In genomic region chr2:11248-11941, GRCh38 we compare ENCODE assay signal across 8 cellular contexts. TPM values are rescaled to one million over a fixed set of nuclear protein-coding genes. Genes with fewer than 3 reads are reported as not detected.
DNase-seq lines count a peak whose midpoint lies in the region; ATAC-seq, FAIRE-seq and TF ChIP-seq lines count a peak whose summit lies in the region.

No MANE protein-coding gene starts in this region.

- no peak for TF ChIP-seq EP300 in upper lobe of left lung (IDR thresholded peaks at IDR 0.05)

- no peak overlapping the region for H3K27ac ChIP-seq in CD4-positive, CD25-positive, alpha-beta regulatory T cell (ENCODE audit: insufficient read depth, low read length, poor library complexity, severe bottlenecking)
- H3K27ac ChIP-seq in endothelial cell of umbilical vein (ENCODE audit: insufficient read depth, low read depth, low read length) (no peak overlapping the region), neuronal stem cell (replicated peaks; ENCODE audit: low read length) (no peak overlapping the region), upper lobe of left lung (no peak overlapping the region)

- H2AFZ ChIP-seq in endothelial cell of umbilical vein (ENCODE audit: low read depth, low read length): no peak overlapping the region
- peak overlapping the region; percentile 95 for H2AFZ ChIP-seq in neuronal stem cell (ENCODE audit: low read length)

- H3K27me3 ChIP-seq in CD4-positive, CD25-positive, alpha-beta regulatory T cell (ENCODE audit: control insufficient read depth, insufficient read depth, low read length): no peaks in the 10 kb centered on the region
- no peaks in the 10 kb centered on the region for H3K27me3 ChIP-seq in MG63
- no peaks in the 10 kb centered on the region for H3K27me3 ChIP-seq in endothelial cell of umbilical vein (ENCODE audit: control insufficient read depth in 2 of 2, insufficient read depth in 2 of 2, low read length in 2 of 2)
- no peaks in the 10 kb centered on the region for H3K27me3 ChIP-seq in neuronal stem cell (ENCODE audit: control insufficient read depth in 3 of 3, insufficient read depth in 3 of 3, low read depth in 1 of 3, low read length in 3 of 3)
- no peaks in the 10 kb centered on the region for H3K27me3 ChIP-seq in upper lobe of left lung

- no peak overlapping the region for H3K18ac ChIP-seq in neuronal stem cell (ENCODE audit: low read length)

- FAIRE-seq in endothelial cell of umbilical vein (lab: Jason Lieb, UNC): no peak

- H4K8ac ChIP-seq in neuronal stem cell (ENCODE audit: low read depth, low read length): no peak overlapping the region

- H3K4me2 ChIP-seq in endothelial cell of umbilical vein (ENCODE audit: insufficient read depth, low read length): no peak overlapping the region
- no peak overlapping the region for H3K4me2 ChIP-seq in neuronal stem cell (ENCODE audit: insufficient read depth, low read length, poor library complexity, severe bottlenecking)

- no peak overlapping the region for H3K4ac ChIP-seq in neuronal stem cell (ENCODE audit: low read length)

- H3K36me3 ChIP-seq in CD4-positive, CD25-positive, alpha-beta regulatory T cell (ENCODE audit: control insufficient read depth, insufficient read depth, low read length): no peaks in the 10 kb centered on the region
- H3K36me3 ChIP-seq in MG63 (no peaks in the 10 kb centered on the region), endothelial cell of umbilical vein (ENCODE audit: control insufficient read depth in 2 of 2, extremely low read depth in 1 of 2, insufficient read depth in 2 of 2, low read length in 2 of 2) (no peaks in the 10 kb centered on the region), neuronal stem cell (replicated peaks in 1 of 2; ENCODE audit: control insufficient read depth in 2 of 2, insufficient read depth in 2 of 2, low read length in 2 of 2) (no peaks in the 10 kb centered on the region), upper lobe of left lung (no peaks in the 10 kb centered on the region)

- H2BK120ac ChIP-seq in neuronal stem cell (ENCODE audit: low read depth, low read length): no peak overlapping the region

- intact Hi-C loops in endothelial cell of umbilical vein (cut with micrococcal nuclease): no loop called here

- no peaks in the 10 kb centered on the region for H3K9me3 Mint-ChIP-seq in CD4-positive, CD25-positive, alpha-beta regulatory T cell

- H3K36me3 Mint-ChIP-seq in CD4-positive, CD25-positive, alpha-beta regulatory T cell: no peaks in the 10 kb centered on the region

- peaks cover 23% of the 10 kb centered on the region for H3K27me3 Mint-ChIP-seq in CD4-positive, CD25-positive, alpha-beta regulatory T cell

- H3K9me3 ChIP-seq in CD4-positive, CD25-positive, alpha-beta regulatory T cell (ENCODE audit: control insufficient read depth in 2 of 2, low read length in 2 of 2): no peaks in the 10 kb centered on the region
- no peaks in the 10 kb centered on the region; the same call in 1 of the 2 replicates for H3K9me3 ChIP-seq in MG63
- H3K9me3 ChIP-seq in endothelial cell of umbilical vein (replicated peaks; ENCODE audit: control insufficient read depth, insufficient read depth, low read length): no peaks in the 10 kb centered on the region
- peaks cover 0 to 8% of the 10 kb centered on the region in 2 donors for H3K9me3 ChIP-seq in neuronal stem cell (replicated peaks in 1 of 2; ENCODE audit: control insufficient read depth in 2 of 2, insufficient read depth in 1 of 2, low read depth in 1 of 2, low read length in 2 of 2)
- H3K9me3 ChIP-seq in upper lobe of left lung: peaks cover 0 to 10% (median 0%) of the 10 kb centered on the region in 4 donors

- H3K4me3 ChIP-seq in CD4-positive, CD25-positive, alpha-beta regulatory T cell (ENCODE audit: low read depth, low read length): no peak overlapping the region
- H3K4me3 ChIP-seq in MG63 (no peak overlapping the region), endothelial cell of umbilical vein (replicated peaks in 1 of 3; ENCODE audit: insufficient read depth in 1 of 3, low read depth in 1 of 3, low read length in 3 of 3) (no peak overlapping the region), neuronal stem cell (ENCODE audit: low read length in 2 of 2) (peak overlapping the region; percentile 60 to 74), upper lobe of left lung (no peak overlapping the region)

- H3K9me1 ChIP-seq in endothelial cell of umbilical vein (replicated peaks; ENCODE audit: control insufficient read depth, extremely low read depth, insufficient read depth, low read length): no peaks in the 10 kb centered on the region

- H4K20me1 ChIP-seq in endothelial cell of umbilical vein (replicated peaks; ENCODE audit: control insufficient read depth, extremely low read depth, insufficient read depth, low read length): no peaks in the 10 kb centered on the region

- ATAC-seq in CD4-positive, CD25-positive, alpha-beta regulatory T cell (ENCODE audit: low read depth in 2 of 2): peak in 1 of 2 donors; percentile 47
- ATAC-seq in upper lobe of left lung (ENCODE audit: low FRiP score in 2 of 2) (peak; percentile 63 to 80), HG03571 (IDR thresholded peaks at IDR 0.05; ENCODE audit: unreplicated experiment) (no peak)

- WGBS in neuronal stem cell (ENCODE audit: extremely low coverage in 2 of 2, insufficient read length in 2 of 2, insufficient replicate concordance in 1 of 2), 2 donors: no CpG with 5 or more reads among the region's 54 CpGs
- WGBS in upper lobe of left lung, 2 donors: 52 to 67% methylated on average over 19 to 52 of the region's 54 CpGs

- H3K4me1 Mint-ChIP-seq in CD4-positive, CD25-positive, alpha-beta regulatory T cell: peaks cover 0 to 3% (median under 1%) of the 10 kb centered on the region in 4 donors

- H3K4me1 ChIP-seq in CD4-positive, CD25-positive, alpha-beta regulatory T cell (ENCODE audit: control insufficient read depth, insufficient read depth, low read length, poor library complexity, severe bottlenecking): no peaks in the 10 kb centered on the region
- H3K4me1 ChIP-seq in endothelial cell of umbilical vein (ENCODE audit: control insufficient read depth, extremely low read depth, insufficient read depth, low read length) (no peaks in the 10 kb centered on the region), neuronal stem cell (ENCODE audit: control insufficient read depth in 2 of 2, insufficient read depth in 1 of 2, low read depth in 1 of 2, low read length in 2 of 2) (no peaks in the 10 kb centered on the region), upper lobe of left lung (no peaks in the 10 kb centered on the region)

- no peaks in the 10 kb centered on the region for H3K79me1 ChIP-seq in neuronal stem cell (ENCODE audit: low read depth, low read length)

- H3K23ac ChIP-seq in neuronal stem cell (ENCODE audit: low read depth, low read length, poor library complexity): peak overlapping the region; percentile 85

- POLR2A ChIA-PET in endothelial cell of umbilical vein (lab: Charles Lee): no interaction called here

- dilution Hi-C loops in endothelial cell of umbilical vein (cut with MboI; ENCODE audit: extremely low pct_ligation_motif_present, low sequenced_read_pairs): no loop called here

- CTCF ChIA-PET in endothelial cell of umbilical vein (lab: Charles Lee): no interaction called here

- no peak overlapping the region for H2BK5ac ChIP-seq in neuronal stem cell (ENCODE audit: low read length)

- no peaks in the 10 kb centered on the region for H3K79me2 ChIP-seq in endothelial cell of umbilical vein (ENCODE audit: control insufficient read depth, insufficient read depth, low read length)

- no peak overlapping the region for H3K27ac Mint-ChIP-seq in CD4-positive, CD25-positive, alpha-beta regulatory T cell

- TF ChIP-seq CTCF in endothelial cell of umbilical vein (IDR thresholded peaks at IDR 0.05; ENCODE audit: extremely low read depth in 1 of 2, insufficient read depth in 1 of 2, low read depth in 1 of 2, low read length in 2 of 2) (peak; percentile 52 to 57), upper lobe of left lung (IDR thresholded peaks at IDR 0.05) (peak; percentile 25 to 97 (median 68))

- DNase-seq in CD4-positive, CD25-positive, alpha-beta regulatory T cell: peak; percentile 40 to 80 (median 53)
- DNase-seq in MG63 (peak; percentile 56), endothelial cell of umbilical vein (ENCODE audit: low read depth, low spot score) (peak; percentile 5), neuronal stem cell (ENCODE audit: low spot score) (peak; percentile 80), upper lobe of left lung (peak; percentile 69 to 90), GM03348 (ENCODE audit: low spot score) (no peak)
- DNase-seq in activated CD8-positive, alpha-beta memory T cell treated with anti-CD3 and anti-CD28 coated beads for 24 hours: peak; percentile 80

- H2BK12ac ChIP-seq in neuronal stem cell (ENCODE audit: low read length): no peak overlapping the region

- H3K4me3 Mint-ChIP-seq in CD4-positive, CD25-positive, alpha-beta regulatory T cell: peak overlapping the region in 1 of 4 donors; percentile 28

- no peak overlapping the region for H2AK5ac ChIP-seq in neuronal stem cell (ENCODE audit: low read depth, low read length)

- no peak overlapping the region for H4K91ac ChIP-seq in neuronal stem cell (ENCODE audit: low read depth, low read length, poor library complexity)

- no peak overlapping the region for H3K14ac ChIP-seq in neuronal stem cell (ENCODE audit: low read length)

- H3K9ac ChIP-seq in endothelial cell of umbilical vein (replicated peaks; ENCODE audit: extremely low read depth, insufficient read depth, low read length): no peak overlapping the region
- no peak overlapping the region for H3K9ac ChIP-seq in neuronal stem cell (ENCODE audit: low read depth, low read length, poor library complexity)

- TF ChIP-seq POLR2A in endothelial cell of umbilical vein (IDR thresholded peaks at IDR 0.05; ENCODE audit: low read depth, low read length): no peak
- no peak for TF ChIP-seq POLR2A in upper lobe of left lung (IDR thresholded peaks at IDR 0.05)

- no TSS peak for BruUV-seq in endothelial cell of umbilical vein (replicated peaks; lab: Mats Ljungman, UMichigan)

- no peak overlapping the region for H2BK15ac ChIP-seq in neuronal stem cell (ENCODE audit: low read length)

TF ChIP-seq in endothelial cell of umbilical vein, 7 proteins besides CTCF, POLR2A, EP300 and RAD21 (continues in another document):
- TF ChIP-seq POLR2AphosphoS5 (IDR thresholded peaks at IDR 0.05; ENCODE audit: insufficient read depth, low read depth, low read length): no peak

RNA-seq across cellular contexts. Expression of gene FAM110C, which starts 34.9 kb away (rescaled TPM):
- total RNA-seq in CD4-positive, CD25-positive, alpha-beta regulatory T cell: 4.9 TPM
- 1 to 10 TPM in 2 of 4 donors, under 1 TPM in 2; 0.79 to 1.9 (median 1.4) TPM for polyA plus RNA-seq in CD4-positive, CD25-positive, alpha-beta regulatory T cell
- not detected in 2 replicates for total RNA-seq in MG63 (2014; rRNA removed; shearing (Covaris generic); ENCODE audit: low replicate concordance)
- total RNA-seq in endothelial cell of umbilical vein (not detected in 2 replicates), upper lobe of left lung (1 to 10 TPM; 2.7 to 6.7 (median 4.5) TPM)
- not detected in 2 replicates for polyA plus RNA-seq in endothelial cell of umbilical vein
- not detected in 2 replicates for polyA plus RNA-seq in endothelial cell of umbilical vein (2011; cell fraction: cytosol; rRNA removed)
- polyA plus RNA-seq in endothelial cell of umbilical vein (2011; cell fraction: nucleus; rRNA removed): not detected in 2 replicates
- polyA plus RNA-seq in endothelial cell of umbilical vein (2012): not detected in 2 replicates
- not detected in 2 replicates for polyA minus RNA-seq in endothelial cell of umbilical vein
- polyA minus RNA-seq in endothelial cell of umbilical vein (2011; cell fraction: cytosol; rRNA and poly(A)+ RNA removed): 1.4 TPM
- not detected in 2 replicates for polyA minus RNA-seq in endothelial cell of umbilical vein (2011; cell fraction: nucleus; rRNA and poly(A)+ RNA removed)
- 0.46 TPM for polyA plus RNA-seq in neuronal stem cell (2013, experiment 1 of 2)
- 0.53 TPM for polyA plus RNA-seq in neuronal stem cell (2013, experiment 2 of 2)

Comparison
In these comparisons a context has a peak if more than half of its experiments do, and no peak if none do; other contexts are left out.
1. H3K4me3 ChIP-seq: peak in neuronal stem cell (2 of 2); none in CD4-positive, CD25-positive, alpha-beta regulatory T cell (single experiment), MG63 (single experiment), endothelial cell of umbilical vein (0 of 3) and upper lobe of left lung (0 of 4).